Comparison of ENCODE assay signal across 22 cellular contexts in genomic region chr2:68719912-68720311, GRCh38. TPM values are rescaled to one million over a fixed set of nuclear protein-coding genes. Genes with fewer than 3 reads are reported as not detected.
DNase-seq lines count a peak whose midpoint lies in the region; ATAC-seq and TF ChIP-seq lines count a peak whose summit lies in the region.
"Had no signal": no experiment of that assay in that cellular context is flagged by ENCODE, and none has a peak within 500 bp of the region (broad histone marks: within the 10 kb centered on the region; RNA-seq: fewer than 3 reads in every experiment).

No MANE protein-coding gene starts in this region.

- H3K36me3 Mint-ChIP-seq in stimulated activated naive CD8-positive, alpha-beta T cell treated with anti-CD3 and anti-CD28 coated beads, Interleukin-15, Interleukin-2, amounts not matched to agents 100 ng/mL and 50 ng/mL, for 24 hours (ENCODE audit: low read depth), result no peaks in the 10 kb centered on the region
- no peaks in the 10 kb centered on the region for H3K36me3 Mint-ChIP-seq in T-cell
- H3K36me3 Mint-ChIP-seq: brain had no signal

- H3K9me3 Mint-ChIP-seq in stimulated activated naive CD8-positive, alpha-beta T cell treated with anti-CD3 and anti-CD28 coated beads, Interleukin-15, Interleukin-2, amounts not matched to agents 100 ng/mL and 50 ng/mL, for 24 hours, result no peaks in the 10 kb centered on the region
- no peaks in the 10 kb centered on the region for H3K9me3 Mint-ChIP-seq in T-cell
- H3K9me3 Mint-ChIP-seq in stimulated activated naive CD8-positive, alpha-beta T cell treated with anti-CD3 and anti-CD28 coated beads, Interleukin-15, amount 100 ng/mL, for 72 hours, result no peaks in the 10 kb centered on the region
- H3K9me3 Mint-ChIP-seq: brain had no signal

- peak overlapping the region; percentile 73 for H3K27ac Mint-ChIP-seq in stimulated activated naive CD8-positive, alpha-beta T cell treated with anti-CD3 and anti-CD28 coated beads, Interleukin-15, Interleukin-2, amounts not matched to agents 100 ng/mL and 50 ng/mL, for 24 hours
- H3K27ac Mint-ChIP-seq in T-cell, result peak overlapping the region; percentile 97 to 98
- no peak overlapping the region for H3K27ac Mint-ChIP-seq in stimulated activated naive CD8-positive, alpha-beta T cell treated with anti-CD3 and anti-CD28 coated beads, Interleukin-15, amount 100 ng/mL, for 72 hours
- H3K27ac Mint-ChIP-seq: brain had no signal

- no peak for TF ChIP-seq POLR2A in GM18505 (IDR thresholded peaks at IDR 0.05; ENCODE audit: borderline replicate concordance, extremely low read depth, insufficient read depth, insufficient read length)

- CTCF ChIA-PET in T-cell (lab: Charles Lee), result interaction anchor here in 1 of 2 donors (0.6 to 4.1 kb wide), 4 partner anchors 11 to 201 kb away, joined by 3 to 25 read pairs (median 6); no protein-coding TSS in a partner anchor

- peak overlapping the region; percentile 42 for H3K4me3 Mint-ChIP-seq in stimulated activated naive CD8-positive, alpha-beta T cell treated with anti-CD3 and anti-CD28 coated beads, Interleukin-15, Interleukin-2, amounts not matched to agents 100 ng/mL and 50 ng/mL, for 24 hours
- peak overlapping the region; percentile 39 to 66 (median 55) for H3K4me3 Mint-ChIP-seq in T-cell
- H3K4me3 Mint-ChIP-seq in stimulated activated naive CD8-positive, alpha-beta T cell treated with anti-CD3 and anti-CD28 coated beads, Interleukin-15, amount 100 ng/mL, for 72 hours, result peak overlapping the region; percentile 50 to 62
- H3K4me3 Mint-ChIP-seq: brain had no signal

- ATAC-seq in stimulated activated naive CD8-positive, alpha-beta T cell treated with anti-CD3 and anti-CD28 coated beads, Interleukin-15, Interleukin-2, amounts not matched to agents 100 U/mL and 50 U/mL, for 24 hours, result no peak
- peak in 3 of 4 experiments; percentile 25 to 41 (median 41) for ATAC-seq in T-cell (replicated peaks in 1 of 4)
- peak; percentile 36 for ATAC-seq in stimulated activated naive CD8-positive, alpha-beta T cell treated with anti-CD3 and anti-CD28 coated beads, Interleukin-15, amount 100 ng/mL, for 72 hours
- ATAC-seq in GM18505 (IDR thresholded peaks at IDR 0.05; ENCODE audit: unreplicated experiment), result no peak
- ATAC-seq: lower lobe of right lung, right cardiac atrium had no signal

- H3K27me3 Mint-ChIP-seq in stimulated activated naive CD8-positive, alpha-beta T cell treated with anti-CD3 and anti-CD28 coated beads, Interleukin-15, Interleukin-2, amounts not matched to agents 100 ng/mL and 50 ng/mL, for 24 hours, result no peaks in the 10 kb centered on the region
- H3K27me3 Mint-ChIP-seq in T-cell, result peaks cover 0 to 1% of the 10 kb centered on the region in 2 donors
- no peaks in the 10 kb centered on the region for H3K27me3 Mint-ChIP-seq in stimulated activated naive CD8-positive, alpha-beta T cell treated with anti-CD3 and anti-CD28 coated beads, Interleukin-15, amount 100 ng/mL, for 72 hours
- H3K27me3 Mint-ChIP-seq: brain had no signal

- H3K4me1 Mint-ChIP-seq in stimulated activated naive CD8-positive, alpha-beta T cell treated with anti-CD3 and anti-CD28 coated beads, Interleukin-15, Interleukin-2, amounts not matched to agents 100 ng/mL and 50 ng/mL, for 24 hours (ENCODE audit: low read depth), result peaks cover 86% of the 10 kb centered on the region
- H3K4me1 Mint-ChIP-seq in T-cell, result peaks cover 95 to 99% (median 99%) of the 10 kb centered on the region in 3 donors
- peaks cover 97% of the 10 kb centered on the region for H3K4me1 Mint-ChIP-seq in stimulated activated naive CD8-positive, alpha-beta T cell treated with anti-CD3 and anti-CD28 coated beads, Interleukin-15, amount 100 ng/mL, for 72 hours
- H3K4me1 Mint-ChIP-seq: brain had no signal

- DNase-seq in stimulated activated naive CD8-positive, alpha-beta T cell treated with anti-CD3 and anti-CD28 coated beads, Interleukin-15, Interleukin-2, amounts not matched to agents 100 U/mL and 50 U/mL, for 24 hours, result no peak
- DNase-seq in T-cell (no peak), H4 (ENCODE audit: low spot score) (no peak), DMS79 treated with DMSO at 0.1 percent for 48 hours (lab: John Stamatoyannopoulos, UW) (no peak)
- peak; percentile 45 for DNase-seq in central memory CD4-positive, alpha-beta T cell
- DNase-seq in stimulated activated naive CD8-positive, alpha-beta T cell treated with anti-CD3 and anti-CD28 coated beads, Interleukin-15, amount 100 ng/mL, for 72 hours, result no peak
- DNase-seq: Caco-2; IMR-90; islet precursor cell; lower lobe of right lung; MV-4-11; NCI-H187; NCI-H82; ovary; PC-9; right cardiac atrium; SIG-M5; stimulated activated CD4-positive, alpha-beta T cell treated with anti-CD3 and anti-CD28 coated beads, Interleukin-15, amount 100 ng/mL, for 24 hours; transverse colon had no signal

- POLR2A ChIA-PET in T-cell (lab: Charles Lee), result interaction anchor here (0.5 to 1.2 kb wide), 7 partner anchors 9 to 253 kb away, joined by 3 to 7 read pairs (median 4); partner anchors contain the start of genes ARHGAP25 (in 1 of the 2) and FBXO48 (in 1 of the 2)

RNA-seq across cellular contexts. Expression of gene ARHGAP25, which starts 14.7 kb away (rescaled TPM):
- 100 to 1,000 TPM; 103 to 134 (median 123) TPM for total RNA-seq in T-cell
- 0.49 and 0.56 TPM in 2 replicates for total RNA-seq in H4 (2014; rRNA removed; shearing (Covaris generic))
- total RNA-seq: PC-9 had no signal

Comparison
In these comparisons a context has a peak if more than half of its experiments do, and no peak if none do; other contexts are left out.
1. H3K27ac Mint-ChIP-seq: peak in stimulated activated naive CD8-positive, alpha-beta T cell treated with anti-CD3 and anti-CD28 coated beads, Interleukin-15, Interleukin-2, amounts not matched to agents 100 ng/mL and 50 ng/mL, for 24 hours (single experiment) and T-cell (2 of 2); none in stimulated activated naive CD8-positive, alpha-beta T cell treated with anti-CD3 and anti-CD28 coated beads, Interleukin-15, amount 100 ng/mL, for 72 hours (0 of 2).
2. ATAC-seq: peak in T-cell (3 of 4) and stimulated activated naive CD8-positive, alpha-beta T cell treated with anti-CD3 and anti-CD28 coated beads, Interleukin-15, amount 100 ng/mL, for 72 hours (single experiment); none in stimulated activated naive CD8-positive, alpha-beta T cell treated with anti-CD3 and anti-CD28 coated beads, Interleukin-15, Interleukin-2, amounts not matched to agents 100 U/mL and 50 U/mL, for 24 hours (single experiment) and GM18505 (single experiment).
3. RNA of gene ARHGAP25, which starts 14.7 kb away (total RNA-seq): 103 to 134 TPM in T-cell; 0.49 to 0.56 TPM in H4; every median in the first group is over 10 times any median in the second.
4. Peak in every context shown above with its lines, with median percentiles within 50 percentile points of each other: H3K4me3 Mint-ChIP-seq.